In the genomic region with DNA sequence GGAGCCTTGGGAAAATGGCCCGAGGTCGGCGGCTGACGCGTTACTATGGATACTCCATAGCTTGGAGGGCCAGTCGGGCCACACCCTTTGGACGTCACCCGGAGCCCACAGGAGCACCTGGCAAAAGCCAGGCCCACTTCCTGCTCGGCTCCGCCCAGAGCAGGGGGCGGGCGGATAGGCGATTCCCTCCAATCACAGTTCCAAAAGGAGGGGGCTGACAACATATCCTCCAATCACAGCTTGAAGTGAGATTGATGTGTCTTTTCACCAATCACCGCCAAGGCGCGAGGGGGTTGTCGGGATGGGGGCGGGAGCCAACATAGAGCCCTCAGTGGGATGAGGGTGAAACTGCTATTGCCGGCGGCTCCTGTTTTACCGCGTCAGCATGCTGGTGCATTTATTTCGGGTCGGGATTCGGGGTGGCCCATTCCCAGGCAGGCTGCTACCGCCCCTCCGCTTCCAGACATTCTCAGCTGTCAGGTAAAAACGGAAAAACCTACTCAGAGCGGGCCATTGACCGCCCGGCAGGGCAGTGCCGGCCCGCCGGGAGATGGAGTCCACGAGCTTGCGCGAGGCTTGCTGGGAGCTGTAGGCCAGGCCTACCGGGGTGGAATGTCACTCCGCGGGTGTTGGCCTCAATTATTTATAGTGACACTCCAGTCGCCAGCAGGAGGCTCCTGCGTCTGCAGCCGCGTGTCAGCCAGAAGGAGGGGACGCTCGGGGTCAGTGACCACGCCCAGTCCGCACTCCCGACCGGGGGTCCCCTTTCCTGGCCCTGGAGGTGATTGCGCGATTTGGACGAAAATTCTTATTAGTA, we compare ENCODE assay signal across 8 cellular contexts. TPM values are rescaled to one million over a fixed set of nuclear protein-coding genes. Genes with fewer than 3 reads are reported as not detected.
A peak's percentile ranks its signal among the peaks of the same experiment; 100 is the strongest.
DNase-seq lines count a peak whose midpoint lies in the region; ATAC-seq and TF ChIP-seq lines count a peak whose summit lies in the region.

A gene (plus strand): TSS at position 320 of the 817 bp plus-strand sequence. CDS start 66 bp downstream, at position 386.

- H3K27me3 ChIP-seq in PC-3 (ENCODE audit: low read length) = no peaks in the 10 kb centered on the region

- peaks cover 24% of the 10 kb centered on the region for H3K79me2 ChIP-seq in PC-3 (ENCODE audit: low read length)

- TSS peak; percentile 89 for BruUV-seq in PC-3 (replicated peaks; lab: Mats Ljungman, UMichigan)

- H3K9ac ChIP-seq in PC-3 (ENCODE audit: low read length) = peak within 1 kb of the TSS; percentile 86

- peak within 1 kb of the TSS; percentile 72 for H2AFZ ChIP-seq in PC-3 (ENCODE audit: low read length)

- POLR2A ChIA-PET in PC-3 (lab: Charles Lee; ENCODE audit: unreplicated experiment) = interaction anchor here (0.6 to 1.0 kb wide), 6 partner anchors 10 to 130 kb away, joined by 3 to 5 read pairs (median 3); no protein-coding TSS in a partner anchor

- peak; percentile 98 for DNase-seq in DMS53 treated with DMSO at 0.1 percent for 48 hours (lab: John Stamatoyannopoulos, UW; ENCODE audit: unreplicated experiment)
- peak; percentile 98 for DNase-seq in Jurkat, Clone E6-1 (ENCODE audit: low read depth, low spot score)
- DNase-seq in PC-3 = peak; percentile 99
- peak; percentile 96 for DNase-seq in activated T-cell treated with anti-CD3 and anti-CD28 coated beads for 48 hours (ENCODE audit: low read depth)
- DNase-seq in epithelial cell of esophagus (ENCODE audit: low read depth) = peak; percentile 99
- DNase-seq in mucosa of descending colon = peak; percentile 98 to 99 (median 99)
- peak; percentile 93 for DNase-seq in stimulated activated CD8-positive, alpha-beta memory T cell treated with anti-CD3 and anti-CD28 coated beads, Interleukin-4, amount 100 ng/mL, for 24 hours (ENCODE audit: low read depth)

- intact Hi-C loops in PC-3 (cut with micrococcal nuclease) (loop anchor here (1.0 kb wide), 3 partner anchors 30 to 83 kb away; a partner anchor contains a TSS), mucosa of descending colon (cut with DNase I, micrococcal nuclease) (no loop called here)

- H3K4me3 ChIP-seq in Jurkat, Clone E6-1 (ENCODE audit: low read length) = peak within 1 kb of the TSS; percentile 82
- peak within 1 kb of the TSS; percentile 75 for H3K4me3 ChIP-seq in PC-3 (ENCODE audit: low read length)
- peak within 1 kb of the TSS; percentile 82 for H3K4me3 ChIP-seq in epithelial cell of esophagus (ENCODE audit: low read length)
- peak within 1 kb of the TSS; percentile 36 for H3K4me3 ChIP-seq in mucosa of descending colon

- H4K20me1 ChIP-seq in PC-3 (ENCODE audit: low read length) = no peaks in the 10 kb centered on the region

- ATAC-seq in GM21619 (IDR thresholded peaks at IDR 0.05; ENCODE audit: unreplicated experiment) (peak; percentile 94), PC-3 (peak; percentile 87), mucosa of descending colon (peak; percentile 95)

- H3K9me2 ChIP-seq in PC-3 (replicated peaks; ENCODE audit: low read length) = no peaks in the 10 kb centered on the region

- H3K4me2 ChIP-seq in PC-3 (ENCODE audit: low read length) = peak within 1 kb of the TSS; percentile 88

- CTCF ChIA-PET in PC-3 (lab: Charles Lee) = interaction anchor here (0.6 to 1.5 kb wide), 4 partner anchors 17 to 83 kb away, joined by 3 to 12 read pairs (median 4); no protein-coding TSS in a partner anchor

- peak within 1 kb of the TSS; percentile 81 for H3K27ac ChIP-seq in PC-3 (ENCODE audit: low read length)

- H3K36me3 ChIP-seq in PC-3 (ENCODE audit: low read depth, low read length) (no peaks in the 10 kb centered on the region), mucosa of descending colon (ENCODE audit: low read depth) (no peaks in the 10 kb centered on the region)

- H3K4me1 ChIP-seq in PC-3 (ENCODE audit: insufficient read depth, low read length) (peaks cover 44% of the 10 kb centered on the region), mucosa of descending colon (ENCODE audit: low read depth) (peaks cover 18% of the 10 kb centered on the region)

- peak; percentile 60 for TF ChIP-seq CTCF in PC-3 (conservative IDR thresholded peaks at IDR 0.05; ENCODE audit: low read depth, low read length)
- TF ChIP-seq CTCF in epithelial cell of esophagus (IDR thresholded peaks at IDR 0.05; ENCODE audit: insufficient read depth, low read depth, low read length, missing control alignments) = peak; percentile 37
- peak; percentile 40 for TF ChIP-seq CTCF in mucosa of descending colon (IDR thresholded peaks at IDR 0.05)

- H3K9me3 ChIP-seq in PC-3 (ENCODE audit: low read length) = no peaks in the 10 kb centered on the region
- H3K9me3 ChIP-seq in mucosa of descending colon = no peaks in the 10 kb centered on the region

- no peaks in the 10 kb centered on the region for H3F3A ChIP-seq in PC-3 (ENCODE audit: low read length, unreplicated experiment)

RNA-seq across cellular contexts. Expression of the gene that starts here (rescaled TPM):
- polyA plus RNA-seq in Jurkat, Clone E6-1 (2012; ENCODE audit: insufficient read depth, insufficient read length) = 47.9 TPM
- total RNA-seq in PC-3 (2014; rRNA removed) = 58.4 and 95.7 TPM in 2 replicates
- 10 to 100 TPM; 40.1 to 44.9 (median 41.8) TPM for total RNA-seq in mucosa of descending colon

Comparison
In these comparisons a context has a peak if more than half of its experiments do, and no peak if none do; other contexts are left out.
1. Peak in every context shown above with its lines: DNase-seq, ATAC-seq, H3K4me3 ChIP-seq and H3K27ac ChIP-seq.